Comparison of ENCODE assay signal across 8 cellular contexts in the genomic region with DNA sequence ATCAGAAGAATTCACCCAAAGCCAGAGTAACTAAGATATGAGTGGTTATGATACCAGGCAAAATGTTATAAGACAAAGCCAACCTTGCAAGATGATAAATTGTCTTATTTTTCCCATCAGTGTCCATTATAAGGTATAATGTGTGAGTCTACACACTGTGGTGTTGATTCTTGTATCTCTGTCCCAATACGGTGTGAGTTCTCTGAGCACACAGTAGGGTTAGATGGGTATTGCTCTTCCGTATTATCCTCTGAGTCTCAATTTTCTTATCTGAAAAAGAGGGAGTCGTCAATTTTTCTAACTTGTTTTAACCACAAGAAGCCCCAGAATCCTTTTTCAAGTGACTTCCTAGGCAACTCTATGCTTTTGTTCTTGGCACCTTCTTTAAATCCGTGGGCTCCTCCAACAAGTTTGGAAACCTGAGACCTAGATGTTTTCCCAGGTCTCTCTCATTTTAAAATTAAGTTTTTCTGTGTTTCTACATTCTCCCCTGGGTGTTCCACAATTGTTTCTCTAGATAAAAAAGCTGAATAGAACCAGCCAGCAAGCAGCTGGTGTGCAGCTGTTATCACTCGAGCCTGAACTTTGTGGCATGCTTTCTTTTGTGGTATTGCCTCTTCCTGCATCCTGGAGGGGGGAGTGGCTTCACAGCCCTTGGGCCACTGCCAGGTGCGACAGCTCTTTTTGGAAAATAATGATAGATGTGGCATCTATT.
DNase-seq lines count a peak whose midpoint lies in the region; ATAC-seq and TF ChIP-seq lines count a peak whose summit lies in the region.

No MANE protein-coding gene starts in this region.

- H3F3A ChIP-seq in OCI-LY1 (ENCODE audit: insufficient read depth, low read length) = no peaks in the 10 kb centered on the region

- H3K4me3 ChIP-seq in BLaER1 treated with 17β-estradiol and CSF1 and Interleukin-3, amounts not matched to agents 10 nM and 100 nM = peak overlapping the region in 6 of 10 experiments; percentile 0 to 41 (median 27); a peak in 5 of 20 replicates
- peak overlapping the region; percentile 12 for H3K4me3 ChIP-seq in OCI-LY1 (ENCODE audit: low read depth, low read length, poor library complexity, severe bottlenecking)
- H3K4me3 ChIP-seq in choroid plexus epithelial cell (ENCODE audit: low read depth, low read length) = no peak overlapping the region

- peaks cover 0 to 41% (median 13%) of the 10 kb centered on the region in 11 experiments; a peak in 13 of 22 replicates for H4K20me1 ChIP-seq in BLaER1 treated with 17β-estradiol and CSF1 and Interleukin-3, amounts not matched to agents 10 nM and 100 nM
- no peaks in the 10 kb centered on the region for H4K20me1 ChIP-seq in OCI-LY1 (ENCODE audit: insufficient read depth, low read length)

- intact Hi-C loops in sciatic nerve (cut with DNase I) = no loop called here

- peak overlapping the region; percentile 28 to 87 (median 76) for H3K4me2 ChIP-seq in BLaER1 treated with 17β-estradiol and CSF1 and Interleukin-3, amounts not matched to agents 10 nM and 100 nM
- peak overlapping the region; percentile 48 for H3K4me2 ChIP-seq in OCI-LY1 (ENCODE audit: low read length)

- H2AFZ ChIP-seq in OCI-LY1 (ENCODE audit: low read length) = no peak overlapping the region

- peak; percentile 56 for ATAC-seq in GM19328 (IDR thresholded peaks at IDR 0.05; ENCODE audit: unreplicated experiment)
- ATAC-seq in HG03280 (IDR thresholded peaks at IDR 0.05; ENCODE audit: unreplicated experiment) = peak; percentile 47
- ATAC-seq in sciatic nerve = peak; percentile 66
- ATAC-seq in GM18520 (IDR thresholded peaks at IDR 0.05; ENCODE audit: unreplicated experiment) = no peak

- peak; percentile 69 for DNase-seq in choroid plexus epithelial cell (ENCODE audit: low read depth)
- no peak for DNase-seq in sciatic nerve (ENCODE audit: low spot score)
- no peak for DNase-seq in GM20000 (ENCODE audit: low spot score)

- no peak for TF ChIP-seq CTCF in OCI-LY1 (IDR thresholded peaks at IDR 0.05; ENCODE audit: low read length)
- no peak for TF ChIP-seq CTCF in choroid plexus epithelial cell (conservative IDR thresholded peaks at IDR 0.05; ENCODE audit: low read depth, low read length)
- no peak for TF ChIP-seq CTCF in GM20000 (IDR thresholded peaks at IDR 0.05; ENCODE audit: extremely low read depth, missing control alignments)

- H3K9me2 ChIP-seq in OCI-LY1 (ENCODE audit: low read depth, low read length) = no peaks in the 10 kb centered on the region

- H3K9me3 ChIP-seq in BLaER1 treated with 17β-estradiol and CSF1 and Interleukin-3, amounts not matched to agents 10 nM and 100 nM (replicated peaks in 1 of 11) = peaks cover 0 to 4% (median 0%) of the 10 kb centered on the region in 11 experiments; a peak in 1 of 22 replicates
- no peaks in the 10 kb centered on the region for H3K9me3 ChIP-seq in OCI-LY1 (ENCODE audit: low read length)

- H3K27me3 ChIP-seq in BLaER1 treated with 17β-estradiol and CSF1 and Interleukin-3, amounts not matched to agents 10 nM and 100 nM = no peaks in the 10 kb centered on the region
- H3K27me3 ChIP-seq in OCI-LY1 (ENCODE audit: insufficient read depth, low read length) = no peaks in the 10 kb centered on the region

- peaks cover 12% of the 10 kb centered on the region; the same call in 1 of the 2 replicates for H3K79me2 ChIP-seq in OCI-LY1 (ENCODE audit: insufficient read depth, low read length)

- peaks cover 30 to 76% (median 57%) of the 10 kb centered on the region in 10 experiments for H3K4me1 ChIP-seq in BLaER1 treated with 17β-estradiol and CSF1 and Interleukin-3, amounts not matched to agents 10 nM and 100 nM
- H3K4me1 ChIP-seq in OCI-LY1 (ENCODE audit: insufficient read depth, low read length, severe bottlenecking) = peaks cover 36% of the 10 kb centered on the region

- H3K9ac ChIP-seq in BLaER1 treated with 17β-estradiol and CSF1 and Interleukin-3, amounts not matched to agents 10 nM and 100 nM = peak overlapping the region in 9 of 11 experiments; percentile 18 to 84 (median 72); a peak in 15 of 22 replicates
- peak overlapping the region; percentile 10; the same call in 1 of the 2 replicates for H3K9ac ChIP-seq in OCI-LY1 (ENCODE audit: low read length)

- peaks cover 0 to 57% (median 18%) of the 10 kb centered on the region in 11 experiments; a peak in 13 of 22 replicates for H3K36me3 ChIP-seq in BLaER1 treated with 17β-estradiol and CSF1 and Interleukin-3, amounts not matched to agents 10 nM and 100 nM
- H3K36me3 ChIP-seq in OCI-LY1 (ENCODE audit: insufficient read depth, low read length) = peaks cover 5% of the 10 kb centered on the region; the same call in 1 of the 2 replicates

- H3K27ac ChIP-seq in BLaER1 treated with 17β-estradiol and CSF1 and Interleukin-3, amounts not matched to agents 10 nM and 100 nM = peak overlapping the region in 9 of 11 experiments; percentile 25 to 97 (median 88); a peak in 17 of 22 replicates
- H3K27ac ChIP-seq in OCI-LY1 (ENCODE audit: low read depth, low read length, poor library complexity, severe bottlenecking) = peak overlapping the region; percentile 82
